1 cellular context compared by ENCODE assay signal in the genomic region with DNA sequence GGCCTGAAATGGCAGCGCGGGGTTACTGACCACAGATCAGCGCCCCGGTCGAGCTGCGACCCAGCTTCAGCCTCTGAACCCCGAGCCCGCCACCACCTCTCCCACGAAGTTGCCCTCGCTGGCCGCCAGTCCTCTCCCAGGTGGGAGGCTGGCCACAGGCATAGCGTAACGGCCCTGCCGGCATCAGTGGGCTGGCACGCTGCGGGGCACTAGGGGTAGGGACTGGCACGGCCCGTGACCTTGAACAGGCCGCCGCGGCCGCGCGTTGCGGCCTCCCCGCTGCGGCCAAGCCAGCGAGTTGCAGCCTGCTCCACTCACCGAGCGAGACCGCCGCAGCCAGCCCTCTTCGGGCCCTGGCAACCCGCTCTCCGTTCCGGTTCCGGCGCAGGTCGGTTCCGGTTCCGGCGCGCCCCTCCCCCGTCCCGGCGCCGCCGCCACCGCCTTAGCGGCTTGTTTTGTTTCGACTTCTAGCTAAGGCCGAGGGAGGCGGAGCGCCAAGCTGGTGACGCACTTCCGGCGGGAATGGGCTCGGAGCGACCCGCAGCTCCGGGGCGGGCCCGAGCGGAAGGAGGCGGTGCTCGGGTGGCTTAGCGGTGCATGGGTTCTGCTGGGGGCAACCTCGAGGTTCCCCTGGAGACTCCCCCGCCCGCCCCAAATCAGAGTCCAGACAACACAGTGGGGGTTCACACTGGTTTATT.
TF ChIP-seq lines count a peak whose summit lies in the region.

USP19 (minus strand) TSS at position 386 of the 698 bp plus-strand sequence. CDS start 1,678 bp downstream, outside the sequence.

TF ChIP-seq in HCT116, 20 proteins besides CTCF, POLR2A, EP300 and RAD21:
- TF ChIP-seq SIN3A (IDR thresholded peaks at IDR 0.05; ENCODE audit: low read depth) (peak; percentile 66; the same call in 1 of the 2 replicates), ELF1 (IDR thresholded peaks at IDR 0.05; ENCODE audit: borderline replicate concordance, low read depth) (no peak; the same call in 1 of the 2 replicates), ZNF274 (IDR thresholded peaks at IDR 0.05; ENCODE audit: low read depth, low read length) (no peak), ZFX (IDR thresholded peaks at IDR 0.05) (peak; percentile 84; the same call in 1 of the 2 replicates), TCF7L2 (IDR thresholded peaks at IDR 0.05; ENCODE audit: borderline replicate concordance, extremely low read depth, insufficient read depth, insufficient read length) (peak; percentile 79), SRF (IDR thresholded peaks at IDR 0.05; ENCODE audit: low read depth) (no peak; the same call in 1 of the 2 replicates), POLR2AphosphoS5 (IDR thresholded peaks at IDR 0.05; ENCODE audit: low read depth, low read length) (peak; percentile 88), CEBPB (IDR thresholded peaks at IDR 0.05; ENCODE audit: low read depth) (no peak)
- TF ChIP-seq, protein P1, sequence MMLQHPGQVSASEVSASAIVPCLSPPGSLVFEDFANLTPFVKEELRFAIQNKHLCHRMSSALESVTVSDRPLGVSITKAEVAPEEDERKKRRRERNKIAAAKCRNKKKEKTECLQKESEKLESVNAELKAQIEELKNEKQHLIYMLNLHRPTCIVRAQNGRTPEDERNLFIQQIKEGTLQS (IDR thresholded peaks at IDR 0.05) = no peak
